ENCODE assay signal across 14 cellular contexts in genomic region chr9:94941211-94941875, GRCh38.
DNase-seq lines count a peak whose midpoint lies in the region; ATAC-seq, FAIRE-seq and TF ChIP-seq lines count a peak whose summit lies in the region.
"Had no signal": no experiment of that assay in that cellular context is flagged by ENCODE, and none has a peak within 500 bp of the region (broad histone marks: within the 10 kb centered on the region; RNA-seq: fewer than 3 reads in every experiment).

No MANE protein-coding gene starts in this region.

- no peaks in the 10 kb centered on the region for H3K27me3 Mint-ChIP-seq in CD8-positive, alpha-beta T cell (ENCODE audit: low read depth)

- H3K27me3 ChIP-seq in GM23248 (replicated peaks; ENCODE audit: insufficient read depth) (no peaks in the 10 kb centered on the region), ascending aorta (no peaks in the 10 kb centered on the region), HepG2 (ENCODE audit: control insufficient read depth in 1 of 2, insufficient read depth in 2 of 2, low read length in 2 of 2) (no peaks in the 10 kb centered on the region), spleen (replicated peaks in 1 of 7) (no peaks in the 10 kb centered on the region), foreskin keratinocyte (no peaks in the 10 kb centered on the region)
- no peaks in the 10 kb centered on the region for H3K27me3 ChIP-seq in CD8-positive, alpha-beta T cell (ENCODE audit: insufficient read depth, low read length)
- H3K27me3 ChIP-seq: MG63 had no signal

- CTCF ChIA-PET in HepG2 (lab: Yijun Ruan, JAX; ENCODE audit: low intra/inter-chr PET ratio, low total read pairs), result no interaction called here
- CTCF ChIA-PET in CD8-positive, alpha-beta T cell (lab: Charles Lee), result no interaction called here

- no peak for TF ChIP-seq RAD21 in HepG2 (CRISPR knock-in tag; IDR thresholded peaks at IDR 0.05)

- H3K36me3 ChIP-seq in GM23248 (ENCODE audit: low read depth) (no peaks in the 10 kb centered on the region), ascending aorta (no peaks in the 10 kb centered on the region), HepG2 (replicated peaks in 1 of 2; ENCODE audit: control insufficient read depth in 1 of 2, insufficient read depth in 2 of 2, low read length in 2 of 2) (no peaks in the 10 kb centered on the region; a peak in 1 of 5 replicates), spleen (no peaks in the 10 kb centered on the region)
- no peaks in the 10 kb centered on the region for H3K36me3 ChIP-seq in CD8-positive, alpha-beta T cell (ENCODE audit: insufficient read depth, low read length)

- H3K9me2 ChIP-seq in GM23248 (ENCODE audit: insufficient read depth), result no peaks in the 10 kb centered on the region

- H3K27ac ChIP-seq in GM23248 (no peak overlapping the region; the same call in 1 of the 2 replicates), ascending aorta (peak overlapping the region; percentile 21 to 55), HepG2 (ENCODE audit: extremely low read length, insufficient read depth, low read length) (peak overlapping the region; percentile 87), spleen (peak overlapping the region in 7 of 8 donors; percentile 48 to 76 (median 71)), foreskin keratinocyte (no peak overlapping the region)
- no peak overlapping the region for H3K27ac ChIP-seq in CD8-positive, alpha-beta T cell (ENCODE audit: low read depth, low read length)

- 81 to 82% methylated on average over 3 of the region's 3 CpGs for WGBS in GM23248 (ENCODE audit: low coverage in 1 of 2, low lambda C conversion rate in 2 of 2, missing lambda C conversion rate in 2 of 2), 2 experiments
- 27% methylated on average over 3 of the region's 3 CpGs for WGBS in HepG2 (ENCODE audit: low lambda C conversion rate)
- WGBS in spleen, 5 donors, result 56 to 75% (median 67%) methylated on average over 3 of the region's 3 CpGs

- POLR2A ChIA-PET in HepG2 (lab: Yijun Ruan, JAX), result interaction anchor here (0.6 to 1.9 kb wide), 16 partner anchors 10 to 387 kb away, joined by 3 to 11 read pairs (median 4); no protein-coding TSS in a partner anchor
- POLR2A ChIA-PET in CD8-positive, alpha-beta T cell (lab: Charles Lee), result no interaction called here

- no peak overlapping the region for H3K27ac Mint-ChIP-seq in CD8-positive, alpha-beta T cell

- no peaks in the 10 kb centered on the region for H3K9me3 Mint-ChIP-seq in CD8-positive, alpha-beta T cell

- H3F3A ChIP-seq in GM23248 (ENCODE audit: insufficient read depth), result peaks cover 33% of the 10 kb centered on the region

- TF ChIP-seq POLR2A in HepG2 (IDR thresholded peaks at IDR 0.05; ENCODE audit: insufficient read depth in 1 of 2, low read depth in 2 of 2, low read length in 2 of 2) (no peak), spleen (IDR thresholded peaks at IDR 0.05) (no peak)

- intact Hi-C loops in ascending aorta (cut with DNase I) (no loop called here), HepG2 (cut with micrococcal nuclease; ENCODE audit: unreplicated experiment) (loop anchor here (1.0 kb wide), 1 partner anchor 19 kb away; no protein-coding TSS in a partner anchor), spleen (cut with DNase I; ENCODE audit: low total_unique reads) (no loop called here)
- intact Hi-C loops in CD8-positive, alpha-beta T cell (cut with DNase I, micrococcal nuclease), result no loop called here

- TF ChIP-seq EP300 in HepG2 (IDR thresholded peaks at IDR 0.05; ENCODE audit: low read depth in 2 of 2, low read length in 2 of 2) (peak in 1 of 2 experiments; percentile 88; a peak in 2 of 4 replicates), HepG2 (CRISPR knock-in tag; IDR thresholded peaks at IDR 0.05; ENCODE audit: borderline replicate concordance) (peak; percentile 63; the same call in 1 of the 2 replicates)

- no peak overlapping the region for H2AFZ ChIP-seq in GM23248
- H2AFZ ChIP-seq in HepG2 (ENCODE audit: low read length), result no peak overlapping the region

- peak; percentile 92 for FAIRE-seq in HepG2 (lab: Jason Lieb, UNC)
- FAIRE-seq: bronchial epithelial cell had no signal

- H3K4me3 Mint-ChIP-seq in CD8-positive, alpha-beta T cell, result no peak overlapping the region

- H3K9ac ChIP-seq in GM23248 (no peak overlapping the region), HepG2 (ENCODE audit: insufficient read depth, low read depth, low read length) (peak overlapping the region; percentile 54)

- ATAC-seq in HepG2, result peak; percentile 96
- no peak for ATAC-seq in HG02885 (IDR thresholded peaks at IDR 0.05; ENCODE audit: poor library complexity, unreplicated experiment)
- no peak for ATAC-seq in GM19452 (IDR thresholded peaks at IDR 0.05; ENCODE audit: unreplicated experiment)
- no peak for ATAC-seq in foreskin keratinocyte
- ATAC-seq in CD8-positive, alpha-beta T cell, result no peak

- no TSS peak for BruUV-seq in HepG2 (replicated peaks; lab: Mats Ljungman, UMichigan)

- H3K79me2 ChIP-seq in GM23248 (ENCODE audit: insufficient read depth), result peaks cover 7% of the 10 kb centered on the region
- H3K79me2 ChIP-seq in HepG2 (ENCODE audit: insufficient read depth, low read length), result no peaks in the 10 kb centered on the region

- H3K9me3 ChIP-seq in GM23248 (ENCODE audit: low read depth), result no peaks in the 10 kb centered on the region
- H3K9me3 ChIP-seq in ascending aorta, result no peaks in the 10 kb centered on the region
- H3K9me3 ChIP-seq in HepG2 (ENCODE audit: low read length), result no peaks in the 10 kb centered on the region
- H3K9me3 ChIP-seq in spleen, result no peaks in the 10 kb centered on the region
- no peaks in the 10 kb centered on the region for H3K9me3 ChIP-seq in CD8-positive, alpha-beta T cell (ENCODE audit: low read length)
- H3K9me3 ChIP-seq: MG63 had no signal

- no peaks in the 10 kb centered on the region for H3K4me1 Mint-ChIP-seq in CD8-positive, alpha-beta T cell (ENCODE audit: low read depth)

- no peak for TF ChIP-seq CTCF in ascending aorta (IDR thresholded peaks at IDR 0.05)
- no peak for TF ChIP-seq CTCF in HepG2 (CRISPR knock-in tag; IDR thresholded peaks at IDR 0.05)
- TF ChIP-seq CTCF in spleen (IDR thresholded peaks at IDR 0.05 in 8 of 11, conservative IDR thresholded peaks at IDR 0.05 in 3 of 11), result no peak
- TF ChIP-seq CTCF in foreskin keratinocyte (conservative IDR thresholded peaks at IDR 0.05), result no peak
- TF ChIP-seq CTCF in CD8-positive, alpha-beta T cell (IDR thresholded peaks at IDR 0.05), result no peak

- in situ Hi-C loops in GM23248 (cut with MboI) (no loop called here), HepG2 (cut with HindIII; ENCODE audit: extremely low pct_ligation_motif_present, low pct_unique_long_range_greater_than_20kb) (no loop called here)

- H3K4me2 ChIP-seq in GM23248 (ENCODE audit: unreplicated experiment), result peak overlapping the region; percentile 5
- peak overlapping the region; percentile 80 for H3K4me2 ChIP-seq in HepG2 (ENCODE audit: low read depth, low read length)

- peak; percentile 18 for DNase-seq in GM23248
- no peak for DNase-seq in ascending aorta (ENCODE audit: low spot score in 2 of 2)
- peak; percentile 94 for DNase-seq in HepG2 (ENCODE audit: low spot score)
- DNase-seq in spleen, result no peak
- no peak for DNase-seq in foreskin keratinocyte
- no peak for DNase-seq in CD8-positive, alpha-beta T cell
- DNase-seq: DND-41; foreskin fibroblast; MG63; midbrain; stimulated activated CD4-positive, alpha-beta T cell treated with anti-CD3 and anti-CD28 coated beads, Interleukin-2, amount 100 ng/mL, for 24 hours had no signal

- no peak overlapping the region for H3K4me3 ChIP-seq in GM23248
- H3K4me3 ChIP-seq in ascending aorta, result no peak overlapping the region
- no peak overlapping the region; a peak in 1 of 6 replicates for H3K4me3 ChIP-seq in HepG2 (replicated peaks in 1 of 3; ENCODE audit: insufficient read depth in 1 of 3, low read depth in 2 of 3, low read length in 3 of 3)
- no peak overlapping the region for H3K4me3 ChIP-seq in spleen
- H3K4me3 ChIP-seq in CD8-positive, alpha-beta T cell (ENCODE audit: low read depth, low read length), result no peak overlapping the region
- H3K4me3 ChIP-seq: MG63 had no signal

- H3K4me1 ChIP-seq in GM23248 (ENCODE audit: insufficient read depth) (peaks cover 58% of the 10 kb centered on the region), ascending aorta (peaks cover 8 to 42% of the 10 kb centered on the region in 2 donors), HepG2 (ENCODE audit: insufficient read depth, low read length) (peaks cover 62% of the 10 kb centered on the region), spleen (peaks cover 0 to 32% (median 17%) of the 10 kb centered on the region in 6 donors), foreskin keratinocyte (peaks cover 22% of the 10 kb centered on the region)
- H3K4me1 ChIP-seq in CD8-positive, alpha-beta T cell (ENCODE audit: insufficient read depth, low read length), result no peaks in the 10 kb centered on the region

- H4K20me1 ChIP-seq in GM23248 (ENCODE audit: insufficient read depth), result no peaks in the 10 kb centered on the region
- H4K20me1 ChIP-seq in HepG2 (ENCODE audit: insufficient read depth, low read length), result no peaks in the 10 kb centered on the region

- H3K36me3 Mint-ChIP-seq in CD8-positive, alpha-beta T cell, result peaks cover 11% of the 10 kb centered on the region

TF ChIP-seq in HepG2, 621 proteins besides CTCF, POLR2A, EP300 and RAD21 (continues in another document):
- TF ChIP-seq SMARCE1 (IDR thresholded peaks at IDR 0.05; ENCODE audit: borderline replicate concordance) (no peak), ZNF317 (CRISPR knock-in tag; IDR thresholded peaks at IDR 0.05) (no peak)

Comparison
In these comparisons a context has a peak if more than half of its experiments do, and no peak if none do; other contexts are left out.
1. DNase-seq: peak in GM23248 (single experiment) and HepG2 (single experiment); none in ascending aorta (0 of 2), spleen (single experiment), foreskin keratinocyte (0 of 2) and CD8-positive, alpha-beta T cell (0 of 7).
2. H3K27ac ChIP-seq: peak in ascending aorta (2 of 2), HepG2 (single experiment) and spleen (7 of 8); none in GM23248 (single experiment), foreskin keratinocyte (single experiment) and CD8-positive, alpha-beta T cell (single experiment).